ENCODE assay signal across 14 cellular contexts in genomic region chr18:13290856-13291271, GRCh38.
DNase-seq lines count a peak whose midpoint lies in the region; ATAC-seq, FAIRE-seq and TF ChIP-seq lines count a peak whose summit lies in the region.
"Had no signal": no experiment of that assay in that cellular context is flagged by ENCODE, and none has a peak within 500 bp of the region (broad histone marks: within the 10 kb centered on the region; RNA-seq: fewer than 3 reads in every experiment).

No MANE protein-coding gene starts in this region.

- H3K4me2 ChIP-seq in astrocyte (ENCODE audit: low read length) (no peak overlapping the region), hepatocyte (no peak overlapping the region)

- no peaks in the 10 kb centered on the region for H3K36me3 ChIP-seq in astrocyte (ENCODE audit: insufficient read depth, low read length)
- H3K36me3 ChIP-seq in hepatocyte (replicated peaks; ENCODE audit: insufficient read depth, low read depth), result no peaks in the 10 kb centered on the region
- no peaks in the 10 kb centered on the region for H3K36me3 ChIP-seq in gastrocnemius medialis
- H3K36me3 ChIP-seq: esophagus muscularis mucosa had no signal

- in situ Hi-C loops in gastrocnemius medialis (cut with MboI; ENCODE audit: low sequenced_read_pairs in 4 of 4), result no loop called here

- no peaks in the 10 kb centered on the region for H3K9me2 ChIP-seq in hepatocyte (replicated peaks; ENCODE audit: insufficient read depth)

- H3K36me3 Mint-ChIP-seq in T-helper 1 cell treated with Interleukin-12 subunit alpha and Interleukin-12 subunit beta and Interleukin-4 antibody, amounts not matched to agents 30 μg/mL and 1 μg/mL, for 36 hours (ENCODE audit: low read depth), result no peaks in the 10 kb centered on the region
- H3K36me3 Mint-ChIP-seq in astrocyte (ENCODE audit: low read depth, unreplicated experiment), result peaks cover 15% of the 10 kb centered on the region
- H3K36me3 Mint-ChIP-seq: naive B cell had no signal

- peaks cover 38% of the 10 kb centered on the region for H3K4me1 Mint-ChIP-seq in T-helper 1 cell treated with Interleukin-12 subunit alpha and Interleukin-12 subunit beta and Interleukin-4 antibody, amounts not matched to agents 30 μg/mL and 1 μg/mL, for 36 hours (ENCODE audit: low read depth)
- peaks cover 64% of the 10 kb centered on the region for H3K4me1 Mint-ChIP-seq in astrocyte (ENCODE audit: low read depth, unreplicated experiment)
- H3K4me1 Mint-ChIP-seq: naive B cell had no signal

- no peaks in the 10 kb centered on the region for H3K27me3 Mint-ChIP-seq in T-helper 1 cell treated with Interleukin-12 subunit alpha and Interleukin-12 subunit beta and Interleukin-4 antibody, amounts not matched to agents 30 μg/mL and 1 μg/mL, for 36 hours (ENCODE audit: low read depth)
- no peaks in the 10 kb centered on the region for H3K27me3 Mint-ChIP-seq in astrocyte (ENCODE audit: low read depth, unreplicated experiment)

- H3K4me1 ChIP-seq in astrocyte (ENCODE audit: insufficient read depth, low read length) (no peaks in the 10 kb centered on the region), hepatocyte (ENCODE audit: insufficient read depth) (no peaks in the 10 kb centered on the region), gastrocnemius medialis (no peaks in the 10 kb centered on the region)

- no peak for TF ChIP-seq CTCF in astrocyte (IDR thresholded peaks at IDR 0.05; ENCODE audit: insufficient read depth, low read depth, low read length)
- no peak for TF ChIP-seq CTCF in hepatocyte (IDR thresholded peaks at IDR 0.05; ENCODE audit: poor library complexity)
- TF ChIP-seq CTCF in gastrocnemius medialis (IDR thresholded peaks at IDR 0.05 in 4 of 5, conservative IDR thresholded peaks at IDR 0.05 in 1 of 5), result no peak

- DNase-seq in activated T-cell treated with anti-CD3 and anti-CD28 coated beads for 48 hours (ENCODE audit: low read depth) (peak; percentile 31), astrocyte (ENCODE audit: low read depth) (no peak), hepatocyte (ENCODE audit: low spot score) (no peak), gastrocnemius medialis (no peak), H54 (ENCODE audit: insufficient read length, low spot score) (no peak)
- no peak for DNase-seq in activated T-cell treated with anti-CD3 and anti-CD28 coated beads, Interleukin-2, amount 50 U/mL, for 1 hour
- peak in 2 of 3 experiments; percentile 13 to 23 for DNase-seq in stimulated activated CD4-positive, alpha-beta T cell treated with anti-CD3 and anti-CD28 coated beads, TNF-alpha, amount 100 ng/mL, for 24 hours (ENCODE audit: low read depth in 3 of 3)
- DNase-seq: naive B cell, NCI-H2171 treated with DMSO at 0.1 percent for 48 hours, right cardiac atrium, testis had no signal

- ATAC-seq in gastrocnemius medialis, result no peak

- no peak overlapping the region for H3K9ac ChIP-seq in astrocyte (ENCODE audit: low read length)

- H3K27ac Mint-ChIP-seq in T-helper 1 cell treated with Interleukin-12 subunit alpha and Interleukin-12 subunit beta and Interleukin-4 antibody, amounts not matched to agents 30 μg/mL and 1 μg/mL, for 36 hours, result peak overlapping the region; percentile 61
- peak overlapping the region; percentile 23 for H3K27ac Mint-ChIP-seq in astrocyte (ENCODE audit: unreplicated experiment)

- no peaks in the 10 kb centered on the region for H3K27me3 ChIP-seq in astrocyte (ENCODE audit: insufficient read depth, low read length)
- H3K27me3 ChIP-seq in hepatocyte, result no peaks in the 10 kb centered on the region
- H3K27me3 ChIP-seq in gastrocnemius medialis, result no peaks in the 10 kb centered on the region
- H3K27me3 ChIP-seq: esophagus muscularis mucosa, testis had no signal

- H3K4me3 Mint-ChIP-seq in T-helper 1 cell treated with Interleukin-12 subunit alpha and Interleukin-12 subunit beta and Interleukin-4 antibody, amounts not matched to agents 30 μg/mL and 1 μg/mL, for 36 hours, result no peak overlapping the region
- no peak overlapping the region for H3K4me3 Mint-ChIP-seq in astrocyte (ENCODE audit: unreplicated experiment)
- H3K4me3 Mint-ChIP-seq: naive B cell had no signal

- H4K20me1 ChIP-seq in astrocyte (ENCODE audit: insufficient read depth, low read length), result no peaks in the 10 kb centered on the region
- no peaks in the 10 kb centered on the region for H4K20me1 ChIP-seq in hepatocyte (ENCODE audit: insufficient read depth, poor library complexity, severe bottlenecking)

- H3K9me3 ChIP-seq in astrocyte (ENCODE audit: insufficient read depth, low read depth, low read length) (no peaks in the 10 kb centered on the region), hepatocyte (ENCODE audit: low read depth) (no peaks in the 10 kb centered on the region), gastrocnemius medialis (no peaks in the 10 kb centered on the region)
- H3K9me3 ChIP-seq: esophagus muscularis mucosa, testis had no signal

- H3K9me3 Mint-ChIP-seq in T-helper 1 cell treated with Interleukin-12 subunit alpha and Interleukin-12 subunit beta and Interleukin-4 antibody, amounts not matched to agents 30 μg/mL and 1 μg/mL, for 36 hours, result no peaks in the 10 kb centered on the region
- peaks cover 3% of the 10 kb centered on the region for H3K9me3 Mint-ChIP-seq in astrocyte (ENCODE audit: unreplicated experiment)
- H3K9me3 Mint-ChIP-seq: naive B cell had no signal

- H3K27ac ChIP-seq in astrocyte (ENCODE audit: low read depth, low read length) (no peak overlapping the region), hepatocyte (no peak overlapping the region), gastrocnemius medialis (no peak overlapping the region)
- H3K27ac ChIP-seq: testis had no signal

- TF ChIP-seq POLR2A in gastrocnemius medialis (IDR thresholded peaks at IDR 0.05), result no peak
- TF ChIP-seq POLR2A in H54 (IDR thresholded peaks at IDR 0.05; ENCODE audit: low read depth, low read length), result no peak

- no peak overlapping the region for H2AFZ ChIP-seq in astrocyte (ENCODE audit: low read depth, low read length)
- no peak overlapping the region for H2AFZ ChIP-seq in hepatocyte

- H3K4me3 ChIP-seq in astrocyte (ENCODE audit: insufficient read depth, low read depth, low read length) (no peak overlapping the region), hepatocyte (no peak overlapping the region), gastrocnemius medialis (no peak overlapping the region)
- H3K4me3 ChIP-seq: esophagus muscularis mucosa, testis had no signal

- no peaks in the 10 kb centered on the region for H3K79me2 ChIP-seq in astrocyte (ENCODE audit: insufficient read depth, low read length)
- no peaks in the 10 kb centered on the region for H3K79me2 ChIP-seq in hepatocyte

- FAIRE-seq in astrocyte (lab: Jason Lieb, UNC) (no peak), H54 (lab: Jason Lieb, UNC) (no peak)
- FAIRE-seq: colon had no signal

- 67% methylated on average over 7 of the region's 7 CpGs for WGBS in hepatocyte (ENCODE audit: low lambda C conversion rate, missing lambda C conversion rate)

- intact Hi-C loops in gastrocnemius medialis (cut with DNase I; ENCODE audit: low total_unique reads), result no loop called here

Comparison
In these comparisons a context has a peak if more than half of its experiments do, and no peak if none do; other contexts are left out.
1. DNase-seq: peak in activated T-cell treated with anti-CD3 and anti-CD28 coated beads for 48 hours (single experiment) and stimulated activated CD4-positive, alpha-beta T cell treated with anti-CD3 and anti-CD28 coated beads, TNF-alpha, amount 100 ng/mL, for 24 hours (2 of 3); none in activated T-cell treated with anti-CD3 and anti-CD28 coated beads, Interleukin-2, amount 50 U/mL, for 1 hour (single experiment), astrocyte (single experiment), hepatocyte (single experiment), gastrocnemius medialis (0 of 2) and H54 (single experiment).